ENCODE assay signal across 9 cellular contexts in genomic region chr21:23887709-23888303, GRCh38.
DNase-seq lines count a peak whose midpoint lies in the region; FAIRE-seq and TF ChIP-seq lines count a peak whose summit lies in the region.
"Had no signal": no experiment of that assay in that cellular context is flagged by ENCODE, and none has a peak within 500 bp of the region (broad histone marks: within the 10 kb centered on the region; RNA-seq: fewer than 3 reads in every experiment).

No MANE protein-coding gene starts in this region.

- no peak overlapping the region for H3K27ac ChIP-seq in kidney (ENCODE audit: low read depth in 2 of 2, low read length in 2 of 2)
- no peak overlapping the region for H3K27ac ChIP-seq in A673 (ENCODE audit: low read depth, low read length, poor library complexity, severe bottlenecking)
- H3K27ac ChIP-seq: 22Rv1 had no signal

- H3K4me1 ChIP-seq in kidney (ENCODE audit: control insufficient read depth in 1 of 2, insufficient read depth in 1 of 2, low read depth in 1 of 2, low read length in 2 of 2) (no peaks in the 10 kb centered on the region), A673 (ENCODE audit: insufficient read depth, low read length, poor library complexity, severe bottlenecking) (no peaks in the 10 kb centered on the region)

- TF ChIP-seq CTCF in NB4 (IDR thresholded peaks at IDR 0.05; ENCODE audit: low read depth, low read length) (no peak), kidney (IDR thresholded peaks at IDR 0.05; ENCODE audit: borderline replicate concordance, extremely low read depth, insufficient read depth) (no peak), A673 (conservative IDR thresholded peaks at IDR 0.05; ENCODE audit: low read depth, low read length) (no peak)

- H3K9ac ChIP-seq in kidney (ENCODE audit: low read length in 2 of 2): no peak overlapping the region

- H3K9me3 ChIP-seq in kidney (ENCODE audit: control insufficient read depth in 1 of 2, low read length in 2 of 2): no peaks in the 10 kb centered on the region
- peaks cover 3% of the 10 kb centered on the region for H3K9me3 ChIP-seq in A673 (ENCODE audit: low read depth, low read length, poor library complexity, severe bottlenecking)

- no peaks in the 10 kb centered on the region for H3K36me3 ChIP-seq in kidney (ENCODE audit: control insufficient read depth in 1 of 2, insufficient read depth in 2 of 2, low read length in 2 of 2)
- H3K36me3 ChIP-seq in A673 (ENCODE audit: insufficient read depth, low read length, poor library complexity, severe bottlenecking): no peaks in the 10 kb centered on the region

- POLR2A ChIA-PET in A673 (lab: Charles Lee; ENCODE audit: low non-redundant PET): no interaction called here

- H3K4me3 ChIP-seq in NB4 (ENCODE audit: low read depth, low read length) (peak overlapping the region; percentile 56), kidney (ENCODE audit: low read length in 2 of 2) (no peak overlapping the region), A673 (ENCODE audit: low read depth, low read length, poor library complexity, severe bottlenecking) (no peak overlapping the region)

- CTCF ChIA-PET in A673 (lab: Charles Lee): no interaction called here

- intact Hi-C loops in kidney (cut with DNase I) (no loop called here), A673 (cut with micrococcal nuclease; ENCODE audit: unreplicated experiment) (no loop called here)

- no peaks in the 10 kb centered on the region for H3K27me3 ChIP-seq in A673 (replicated peaks; ENCODE audit: insufficient read depth, low read depth, low read length, poor library complexity)

- FAIRE-seq in kidney (lab: Jason Lieb, UNC): no peak

- no TSS peak for BruUV-seq in A673 (replicated peaks; lab: Mats Ljungman, UMichigan)

- DNase-seq in DMS153 treated with DMSO at 0.1 percent for 48 hours (lab: John Stamatoyannopoulos, UW; ENCODE audit: unreplicated experiment) (peak; percentile 44), DMS153 (lab: John Stamatoyannopoulos, UW) (no peak), NB4 (ENCODE audit: low read depth) (peak; percentile 41), GOT3 (lab: John Stamatoyannopoulos, UW) (no peak), kidney (no peak), A673 (ENCODE audit: low spot score) (no peak)
- peak; percentile 40 for DNase-seq in activated T-cell treated with anti-CD3 and anti-CD28 coated beads, Interleukin-2, amount 50 U/mL, for 1 hour
- DNase-seq in stimulated activated naive CD4-positive, alpha-beta T cell treated with Interleukin-2 at 50 U/mL for 16 hours (lab: John Stamatoyannopoulos, UW): peak; percentile 0

- no peak for TF ChIP-seq POLR2A in NB4 (IDR thresholded peaks at IDR 0.05; ENCODE audit: extremely low read depth, insufficient read length)

Comparison
In these comparisons a context has a peak if more than half of its experiments do, and no peak if none do; other contexts are left out.
1. DNase-seq: peak in DMS153 treated with DMSO at 0.1 percent for 48 hours (single experiment), NB4 (single experiment), activated T-cell treated with anti-CD3 and anti-CD28 coated beads, Interleukin-2, amount 50 U/mL, for 1 hour (single experiment) and stimulated activated naive CD4-positive, alpha-beta T cell treated with Interleukin-2 at 50 U/mL for 16 hours (single experiment); none in DMS153 (single experiment), GOT3 (single experiment), kidney (single experiment) and A673 (single experiment).